8 cellular contexts compared by ENCODE assay signal in genomic region chr17:42566873-42567573, GRCh38. TPM values are rescaled to one million over a fixed set of nuclear protein-coding genes. Genes with fewer than 3 reads are reported as not detected.
DNase-seq lines count a peak whose midpoint lies in the region; ATAC-seq and TF ChIP-seq lines count a peak whose summit lies in the region.

TSS of gene MLX (plus strand) at chr17:42567100. CDS start at chr17:42567125, 25 bp downstream.

- H2AFZ ChIP-seq in PC-3 (ENCODE audit: low read length): peak within 1 kb of the TSS; percentile 65

- DNase-seq in KBM-7: peak; percentile 87
- peak; percentile 81 for DNase-seq in PC-3
- peak; percentile 91 for DNase-seq in activated T-cell treated with anti-CD3 and anti-CD28 coated beads, Interleukin-2, amount 50 U/mL, for 1 hour
- DNase-seq in erythroblast (lab: John Stamatoyannopoulos, UW): peak; percentile 97 to 98
- peak; percentile 72 to 86 for DNase-seq in stimulated activated CD8-positive, alpha-beta memory T cell treated with anti-CD3 and anti-CD28 coated beads, Interleukin-4, amount 100 ng/mL, for 4 hours (ENCODE audit: low read depth in 2 of 2, low spot score in 1 of 2)

- H3K79me2 ChIP-seq in PC-3 (ENCODE audit: low read length): peaks cover 52% of the 10 kb centered on the region

- H3K9me3 ChIP-seq in PC-3 (ENCODE audit: low read length) (no peaks in the 10 kb centered on the region), mucosa of stomach (ENCODE audit: control insufficient read depth, low read length) (no peaks in the 10 kb centered on the region)

- H3K36me3 ChIP-seq in PC-3 (ENCODE audit: low read depth, low read length) (peaks cover 21% of the 10 kb centered on the region; the same call in 1 of the 2 replicates), mucosa of stomach (ENCODE audit: control insufficient read depth, insufficient read depth, low read length) (peaks cover 33% of the 10 kb centered on the region)

- TSS peak; percentile 17 for BruUV-seq in PC-3 (replicated peaks; lab: Mats Ljungman, UMichigan)

- H3K4me3 ChIP-seq in PC-3 (ENCODE audit: low read length) (peak within 1 kb of the TSS; percentile 88), mucosa of stomach (ENCODE audit: low read length) (peak within 1 kb of the TSS; percentile 96)

- intact Hi-C loops in PC-3 (cut with micrococcal nuclease): no loop called here

- H3K9ac ChIP-seq in PC-3 (ENCODE audit: low read length): peak within 1 kb of the TSS; percentile 82
- peak within 1 kb of the TSS; percentile 83 for H3K9ac ChIP-seq in mucosa of stomach (ENCODE audit: low read length)

- H3F3A ChIP-seq in PC-3 (ENCODE audit: low read length, unreplicated experiment): no peaks in the 10 kb centered on the region

- POLR2A ChIA-PET in PC-3 (lab: Charles Lee; ENCODE audit: unreplicated experiment): no interaction called here

- TF ChIP-seq CTCF in C4-2B (conservative IDR thresholded peaks at IDR 0.05) (no peak), PC-3 (conservative IDR thresholded peaks at IDR 0.05; ENCODE audit: low read depth, low read length) (no peak)

- H3K4me1 ChIP-seq in PC-3 (ENCODE audit: insufficient read depth, low read length) (peaks cover 21% of the 10 kb centered on the region), mucosa of stomach (ENCODE audit: control insufficient read depth, insufficient read depth, low read length) (peaks cover 63% of the 10 kb centered on the region)

- ATAC-seq in GM19468 (IDR thresholded peaks at IDR 0.05; ENCODE audit: extremely low read depth, unreplicated experiment) (peak; percentile 19), PC-3 (peak; percentile 54)

- H3K27ac ChIP-seq in C4-2B (peak within 1 kb of the TSS; percentile 93), PC-3 (ENCODE audit: low read length) (peak within 1 kb of the TSS; percentile 30)

- peak; percentile 36 for TF ChIP-seq POLR2A in erythroblast (IDR thresholded peaks at IDR 0.05; ENCODE audit: low read length)

- no peaks in the 10 kb centered on the region for H3K9me2 ChIP-seq in PC-3 (replicated peaks; ENCODE audit: low read length)

- H3K27me3 ChIP-seq in PC-3 (ENCODE audit: low read length) (no peaks in the 10 kb centered on the region), mucosa of stomach (ENCODE audit: control insufficient read depth, insufficient read depth, low read length) (no peaks in the 10 kb centered on the region)

- CTCF ChIA-PET in PC-3 (lab: Charles Lee): no interaction called here

- no peaks in the 10 kb centered on the region for H4K20me1 ChIP-seq in PC-3 (ENCODE audit: low read length)

- in situ Hi-C loops in KBM-7 (cut with MboI; ENCODE audit: low pct_unique_long_range_greater_than_20kb, low sequenced_read_pairs): no loop called here

- peak within 1 kb of the TSS; percentile 92 for H3K4me2 ChIP-seq in PC-3 (ENCODE audit: low read length)

RNA-seq across cellular contexts. Expression of gene MLX, which starts in this region (rescaled TPM):
- 25.8 and 26.2 TPM in 2 replicates for total RNA-seq in PC-3 (2014; rRNA removed)

Comparison
In these comparisons a context has a peak if more than half of its experiments do, and no peak if none do; other contexts are left out.
1. Peak in every context shown above with its lines: DNase-seq, ATAC-seq, H3K4me3 ChIP-seq and H3K27ac ChIP-seq.